ENCODE assay signal across 2 cellular contexts in the genomic region with DNA sequence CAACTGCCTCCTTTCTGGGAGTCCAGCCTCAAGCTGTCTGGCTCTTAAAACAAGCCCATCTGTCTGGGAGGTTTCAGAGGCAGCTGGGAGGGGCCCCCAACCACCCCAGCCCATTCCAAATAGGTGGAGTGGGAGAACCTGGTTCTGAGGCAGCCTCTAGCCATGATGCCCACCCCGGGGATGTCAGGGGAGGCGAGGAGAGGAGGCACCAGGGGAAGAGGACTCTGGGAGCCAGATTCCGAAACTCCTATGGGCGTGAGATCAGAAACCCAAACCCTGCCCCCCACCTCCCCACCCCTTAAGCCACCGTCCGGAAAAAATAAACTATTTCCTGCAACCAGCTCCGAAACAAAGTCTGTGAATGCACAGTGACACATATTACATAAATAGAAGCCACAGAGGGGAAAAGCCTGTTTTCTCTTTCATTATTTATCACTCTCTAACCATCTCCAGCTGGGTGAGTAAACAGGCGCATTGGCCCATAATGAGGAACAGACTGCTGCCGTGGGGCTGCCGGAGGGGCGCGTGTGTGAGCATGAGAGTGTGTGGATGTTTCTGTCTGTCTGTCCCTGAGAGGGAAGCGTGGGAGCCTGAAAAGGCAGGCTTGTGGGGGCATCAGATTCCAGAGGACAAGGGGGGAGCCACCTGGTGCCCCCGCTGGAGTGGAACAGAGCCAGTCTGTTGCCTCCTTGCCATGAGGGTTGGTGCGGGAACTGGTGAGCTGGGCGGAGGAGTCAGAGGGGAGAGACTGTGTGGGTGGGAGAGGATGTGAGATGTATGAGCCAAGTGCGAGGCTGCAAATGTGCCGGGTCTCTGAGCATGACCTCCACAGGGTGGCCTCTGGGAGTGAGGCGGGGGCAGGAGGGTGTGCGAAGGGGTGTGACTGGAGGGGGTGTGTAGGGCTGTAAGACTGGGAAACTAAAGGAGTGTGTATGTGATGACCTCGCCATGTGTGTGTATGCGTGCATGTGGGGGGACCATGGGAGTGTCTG.
TF ChIP-seq lines count a peak whose summit lies in the region.

No MANE protein-coding gene starts in this region.

TF ChIP-seq in IMR-90, 13 proteins besides CTCF, POLR2A, EP300 and RAD21:
- peak; percentile 14; the same call in 1 of the 2 replicates for TF ChIP-seq FOS (IDR thresholded peaks at IDR 0.05; ENCODE audit: low read depth, low read length)
- TF ChIP-seq BHLHE40 (IDR thresholded peaks at IDR 0.05; ENCODE audit: low read depth, low read length) = peak; percentile 26; the same call in 1 of the 2 replicates
- no peak for TF ChIP-seq MAZ (IDR thresholded peaks at IDR 0.05; ENCODE audit: borderline replicate concordance, low read depth, low read length)

TF ChIP-seq in H1, 55 proteins besides CTCF, POLR2A, EP300 and RAD21:
- no peak for TF ChIP-seq HDAC2 (IDR thresholded peaks at IDR 0.05; ENCODE audit: borderline replicate concordance in 1 of 2, low read depth in 2 of 2, low read length in 2 of 2)
- TF ChIP-seq, protein P1, sequence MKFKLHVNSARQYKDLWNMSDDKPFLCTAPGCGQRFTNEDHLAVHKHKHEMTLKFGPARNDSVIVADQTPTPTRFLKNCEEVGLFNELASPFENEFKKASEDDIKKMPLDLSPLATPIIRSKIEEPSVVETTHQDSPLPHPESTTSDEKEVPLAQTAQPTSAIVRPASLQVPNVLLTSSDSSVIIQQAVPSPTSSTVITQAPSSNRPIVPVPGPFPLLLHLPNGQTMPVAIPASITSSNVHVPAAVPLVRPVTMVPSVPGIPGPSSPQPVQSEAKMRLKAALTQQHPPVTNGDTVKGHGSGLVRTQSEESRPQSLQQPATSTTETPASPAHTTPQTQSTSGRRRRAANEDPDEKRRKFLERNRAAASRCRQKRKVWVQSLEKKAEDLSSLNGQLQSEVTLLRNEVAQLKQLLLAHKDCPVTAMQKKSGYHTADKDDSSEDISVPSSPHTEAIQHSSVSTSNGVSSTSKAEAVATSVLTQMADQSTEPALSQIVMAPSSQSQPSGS (IDR thresholded peaks at IDR 0.05; ENCODE audit: low read length) = no peak
- TF ChIP-seq, protein P2, sequence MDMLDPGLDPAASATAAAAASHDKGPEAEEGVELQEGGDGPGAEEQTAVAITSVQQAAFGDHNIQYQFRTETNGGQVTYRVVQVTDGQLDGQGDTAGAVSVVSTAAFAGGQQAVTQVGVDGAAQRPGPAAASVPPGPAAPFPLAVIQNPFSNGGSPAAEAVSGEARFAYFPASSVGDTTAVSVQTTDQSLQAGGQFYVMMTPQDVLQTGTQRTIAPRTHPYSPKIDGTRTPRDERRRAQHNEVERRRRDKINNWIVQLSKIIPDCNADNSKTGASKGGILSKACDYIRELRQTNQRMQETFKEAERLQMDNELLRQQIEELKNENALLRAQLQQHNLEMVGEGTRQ (IDR thresholded peaks at IDR 0.05; ENCODE audit: low read length) = no peak
- no peak for TF ChIP-seq JUND (IDR thresholded peaks at IDR 0.05; ENCODE audit: low read length)
- TF ChIP-seq GTF2F1 (IDR thresholded peaks at IDR 0.05; ENCODE audit: borderline replicate concordance, low read depth, low read length) = no peak
- no peak for TF ChIP-seq HDAC6 (IDR thresholded peaks at IDR 0.05; ENCODE audit: low read depth, low read length)
- TF ChIP-seq, protein P3, sequence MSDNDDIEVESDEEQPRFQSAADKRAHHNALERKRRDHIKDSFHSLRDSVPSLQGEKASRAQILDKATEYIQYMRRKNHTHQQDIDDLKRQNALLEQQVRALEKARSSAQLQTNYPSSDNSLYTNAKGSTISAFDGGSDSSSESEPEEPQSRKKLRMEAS (IDR thresholded peaks at IDR 0.05) = no peak
- no peak for TF ChIP-seq RXRA (IDR thresholded peaks at IDR 0.05; ENCODE audit: insufficient read depth, low read depth, low read length)
- TF ChIP-seq POU5F1 (IDR thresholded peaks at IDR 0.05; ENCODE audit: low read depth, low read length) = no peak
- no peak for TF ChIP-seq CTBP2 (IDR thresholded peaks at IDR 0.05; ENCODE audit: borderline replicate concordance, insufficient read depth, insufficient read length, low read length)
- TF ChIP-seq CBX8 (IDR thresholded peaks at IDR 0.05; ENCODE audit: borderline replicate concordance, low read depth, low read length) = no peak
- no peak for TF ChIP-seq RNF2 (IDR thresholded peaks at IDR 0.05; ENCODE audit: borderline replicate concordance, low read depth, low read length, missing control alignments, poor library complexity, severe bottlenecking)
- no peak for TF ChIP-seq CEBPB (IDR thresholded peaks at IDR 0.05; ENCODE audit: low read depth, low read length)
